Comparison of ENCODE assay signal across 8 cellular contexts in genomic region chr6:32885698-32886286, GRCh38. TPM values are rescaled to one million over a fixed set of nuclear protein-coding genes. Genes with fewer than 3 reads are reported as not detected.
DNase-seq lines count a peak whose midpoint lies in the region; ATAC-seq and TF ChIP-seq lines count a peak whose summit lies in the region.

No MANE protein-coding gene starts in this region.

- H3K4me3 Mint-ChIP-seq in effector memory CD8-positive, alpha-beta T cell = no peak overlapping the region

- no peaks in the 10 kb centered on the region for H3K27me3 Mint-ChIP-seq in effector memory CD8-positive, alpha-beta T cell

- TF ChIP-seq CTCF in DOHH2 (IDR thresholded peaks at IDR 0.05; ENCODE audit: low read depth, low read length, poor library complexity, severe bottlenecking) = peak; percentile 72
- TF ChIP-seq CTCF in PC-3 (conservative IDR thresholded peaks at IDR 0.05; ENCODE audit: low read depth, low read length) = peak; percentile 73

- H3K79me2 ChIP-seq in DOHH2 (ENCODE audit: control insufficient read depth, low read length) (no peaks in the 10 kb centered on the region), PC-3 (ENCODE audit: low read length) (no peaks in the 10 kb centered on the region)

- H3K36me3 Mint-ChIP-seq in effector memory CD8-positive, alpha-beta T cell (ENCODE audit: insufficient read depth) = no peaks in the 10 kb centered on the region

- no peak overlapping the region for H3K27ac Mint-ChIP-seq in effector memory CD8-positive, alpha-beta T cell

- intact Hi-C loops in PC-3 (cut with micrococcal nuclease) (loop anchor here (1.0 to 10.0 kb wide), 5 partner anchors 47 to 259 kb away; partner anchors contain the start of gene HLA-DMA), posterior cingulate gyrus (cut with DNase I) (loop anchor here (1.0 to 10.0 kb wide), 5 partner anchors 47 to 362 kb away; partner anchors contain the start of gene BRD2)

- peaks cover 12% of the 10 kb centered on the region for H3F3A ChIP-seq in DOHH2 (ENCODE audit: control insufficient read depth, insufficient read depth)
- H3F3A ChIP-seq in PC-3 (ENCODE audit: low read length, unreplicated experiment) = no peaks in the 10 kb centered on the region

- H3K9ac ChIP-seq in PC-3 (ENCODE audit: low read length) = no peak overlapping the region

- H3K4me3 ChIP-seq in DOHH2 (ENCODE audit: low read length) (no peak overlapping the region), PC-3 (ENCODE audit: low read length) (no peak overlapping the region)

- CTCF ChIA-PET in PC-3 (lab: Charles Lee) = interaction anchor here (1.0 to 1.7 kb wide), 3 partner anchors 48 to 99 kb away, joined by 4 to 22 read pairs (median 5); partner anchors contain the start of gene HLA-DMA

- H3K9me3 ChIP-seq in DOHH2 (ENCODE audit: control insufficient read depth, insufficient read depth, low read length) (no peaks in the 10 kb centered on the region), PC-3 (ENCODE audit: low read length) (no peaks in the 10 kb centered on the region)

- no peaks in the 10 kb centered on the region for H3K9me3 Mint-ChIP-seq in effector memory CD8-positive, alpha-beta T cell

- DNase-seq in LoVo (ENCODE audit: low spot score) (peak; percentile 60), PC-3 (peak; percentile 87), middle frontal gyrus (ENCODE audit: extremely low spot score, low spot score) (peak; percentile 58), posterior cingulate gyrus (no peak)
- no peak for DNase-seq in effector memory CD8-positive, alpha-beta T cell
- no peak for DNase-seq in activated CD8-positive, alpha-beta memory T cell treated with anti-CD3 and anti-CD28 coated beads for 24 hours

- no TSS peak for BruUV-seq in PC-3 (replicated peaks; lab: Mats Ljungman, UMichigan)

- POLR2A ChIA-PET in PC-3 (lab: Charles Lee; ENCODE audit: unreplicated experiment) = no interaction called here

- H3K27ac ChIP-seq in DOHH2 (ENCODE audit: low read depth, low read length) (no peak overlapping the region), PC-3 (ENCODE audit: low read length) (no peak overlapping the region)

- no peaks in the 10 kb centered on the region for H4K20me1 ChIP-seq in DOHH2 (ENCODE audit: control insufficient read depth, insufficient read depth, low read depth, low read length)
- H4K20me1 ChIP-seq in PC-3 (ENCODE audit: low read length) = no peaks in the 10 kb centered on the region

- peak; percentile 60 for ATAC-seq in PC-3
- ATAC-seq in effector memory CD8-positive, alpha-beta T cell (replicated peaks) = peak; percentile 73
- ATAC-seq in GM21423 (IDR thresholded peaks at IDR 0.05; ENCODE audit: unreplicated experiment) = no peak

- peaks cover 64% of the 10 kb centered on the region for H3K4me1 ChIP-seq in DOHH2 (ENCODE audit: control insufficient read depth, low read length)
- 0 out of 2 replicates have a peak, but pooled peaks cover 4% of the 10 kb centered on the region for H3K4me1 ChIP-seq in PC-3 (ENCODE audit: insufficient read depth, low read length)

- H3K4me2 ChIP-seq in DOHH2 (ENCODE audit: low read length) = no peak overlapping the region
- H3K4me2 ChIP-seq in PC-3 (ENCODE audit: low read length) = no peak overlapping the region

- no peaks in the 10 kb centered on the region for H3K4me1 Mint-ChIP-seq in effector memory CD8-positive, alpha-beta T cell (ENCODE audit: low read depth in 2 of 2)

- H3K36me3 ChIP-seq in DOHH2 (ENCODE audit: control insufficient read depth, low read length) (no peaks in the 10 kb centered on the region), PC-3 (ENCODE audit: low read depth, low read length) (no peaks in the 10 kb centered on the region)

- H3K27me3 ChIP-seq in DOHH2 (ENCODE audit: control insufficient read depth, low read length) (no peaks in the 10 kb centered on the region), PC-3 (ENCODE audit: low read length) (no peaks in the 10 kb centered on the region)

- H3K9me2 ChIP-seq in DOHH2 (replicated peaks; ENCODE audit: control insufficient read depth, low read length) (no peaks in the 10 kb centered on the region), PC-3 (replicated peaks; ENCODE audit: low read length) (no peaks in the 10 kb centered on the region)

- H2AFZ ChIP-seq in PC-3 (ENCODE audit: low read length) = no peak overlapping the region

RNA-seq across cellular contexts. Expression of gene PSMB9, which starts 31.8 kb away (rescaled TPM):
- 0.40 and 1.5 TPM in 2 replicates for total RNA-seq in PC-3 (2014; rRNA removed)

RNA-seq across cellular contexts. Expression of gene TAP1, which starts 32.3 kb away (rescaled TPM):
- 15.8 and 19.4 TPM in 2 replicates for total RNA-seq in PC-3 (2014; rRNA removed)

RNA-seq across cellular contexts. Expression of gene PSMB8, which starts 41.9 kb away (rescaled TPM):
- 21.2 and 31.6 TPM in 2 replicates for total RNA-seq in PC-3 (2014; rRNA removed)

RNA-seq across cellular contexts. Expression of gene TAP2, which starts 47.3 kb away (rescaled TPM):
- 90.5 and 93.0 TPM in 2 replicates for total RNA-seq in PC-3 (2014; rRNA removed)

RNA-seq across cellular contexts. Expression of gene HLA-DMB, which starts 55.0 kb away (rescaled TPM):
- total RNA-seq in PC-3 (2014; rRNA removed) = not detected in 2 replicates

Comparison
In these comparisons a context has a peak if more than half of its experiments do, and no peak if none do; other contexts are left out.
1. DNase-seq: peak in LoVo (single experiment), PC-3 (single experiment) and middle frontal gyrus (single experiment); none in effector memory CD8-positive, alpha-beta T cell (0 of 3), posterior cingulate gyrus (0 of 10) and activated CD8-positive, alpha-beta memory T cell treated with anti-CD3 and anti-CD28 coated beads for 24 hours (single experiment).